8 cellular contexts compared by ENCODE assay signal in genomic region chr5:10424124-10424731, GRCh38. TPM values are rescaled to one million over a fixed set of nuclear protein-coding genes. Genes with fewer than 3 reads are reported as not detected.
A peak's percentile ranks its signal among the peaks of the same experiment; 100 is the strongest.
DNase-seq lines count a peak whose midpoint lies in the region; ATAC-seq and TF ChIP-seq lines count a peak whose summit lies in the region.

No MANE protein-coding gene starts in this region.

- in situ Hi-C loops in ACHN (cut with HindIII; ENCODE audit: low pct_ligation_motif_present, low pct_unique_long_range_greater_than_20kb, low sequenced_read_pairs), result no loop called here

- H3K79me2 ChIP-seq in MM.1S (ENCODE audit: low read length), result peaks cover 9% of the 10 kb centered on the region; the same call in 1 of the 2 replicates

- H3K27me3 Mint-ChIP-seq in stimulated activated naive CD8-positive, alpha-beta T cell treated with anti-CD3 and anti-CD28 coated beads, Interleukin-15, amount 100 ng/mL, for 72 hours, result no peaks in the 10 kb centered on the region

- intact Hi-C loops in heart right ventricle (cut with DNase I), result loop anchor here in 9 of 10 donors (1.0 to 10.0 kb wide), 4 partner anchors 137 to 142 kb away; no protein-coding TSS in a partner anchor

- H3K9ac ChIP-seq in MM.1S (ENCODE audit: low read length), result no peak overlapping the region

- H3K27me3 ChIP-seq in MM.1S (replicated peaks; ENCODE audit: insufficient read depth, low read length) (no peaks in the 10 kb centered on the region), heart right ventricle (no peaks in the 10 kb centered on the region)

- H3K4me3 Mint-ChIP-seq in stimulated activated naive CD8-positive, alpha-beta T cell treated with anti-CD3 and anti-CD28 coated beads, Interleukin-15, amount 100 ng/mL, for 72 hours, result no peak overlapping the region

- no peak overlapping the region for H3K4me3 ChIP-seq in MM.1S (ENCODE audit: low read length)
- H3K4me3 ChIP-seq in heart right ventricle, result no peak overlapping the region

- TF ChIP-seq CTCF in GM10266 (IDR thresholded peaks at IDR 0.05; ENCODE audit: control insufficient read depth, insufficient read depth, low read depth, missing control alignments) (peak; percentile 49), MM.1S (IDR thresholded peaks at IDR 0.05; ENCODE audit: low read length) (peak; percentile 22), heart right ventricle (IDR thresholded peaks at IDR 0.05) (peak in 8 of 9 donors; percentile 13 to 66 (median 60))

- no peaks in the 10 kb centered on the region for H3K9me2 ChIP-seq in MM.1S (replicated peaks; ENCODE audit: insufficient read depth, low read length)

- no peaks in the 10 kb centered on the region for H3K9me3 ChIP-seq in MM.1S (replicated peaks; ENCODE audit: insufficient read depth, low read length)
- H3K9me3 ChIP-seq in heart right ventricle, result no peaks in the 10 kb centered on the region

- no peaks in the 10 kb centered on the region for H3F3A ChIP-seq in MM.1S (ENCODE audit: insufficient read depth, low read length)

- no peaks in the 10 kb centered on the region for H3K4me1 ChIP-seq in MM.1S (ENCODE audit: low read length)
- H3K4me1 ChIP-seq in heart right ventricle, result peaks cover 0 to 24% (median 0%) of the 10 kb centered on the region in 9 donors

- H3K27ac Mint-ChIP-seq in stimulated activated naive CD8-positive, alpha-beta T cell treated with anti-CD3 and anti-CD28 coated beads, Interleukin-15, amount 100 ng/mL, for 72 hours, result no peak overlapping the region

- H3K27ac ChIP-seq in MM.1S (ENCODE audit: low read length), result no peak overlapping the region
- H3K27ac ChIP-seq in heart right ventricle, result no peak overlapping the region

- H2AFZ ChIP-seq in MM.1S (ENCODE audit: low read length), result no peak overlapping the region

- no peaks in the 10 kb centered on the region for H3K9me3 Mint-ChIP-seq in stimulated activated naive CD8-positive, alpha-beta T cell treated with anti-CD3 and anti-CD28 coated beads, Interleukin-15, amount 100 ng/mL, for 72 hours

- DNase-seq in ACHN (peak; percentile 46), GM10266 (ENCODE audit: extremely low spot score) (no peak), MM.1S (no peak), UCSD-AML1 (lab: John Stamatoyannopoulos, UW; ENCODE audit: unreplicated experiment) (peak; percentile 14), heart right ventricle (no peak)
- DNase-seq in stimulated activated naive CD8-positive, alpha-beta T cell treated with anti-CD3 and anti-CD28 coated beads, Interleukin-15, amount 100 ng/mL, for 72 hours, result peak in 1 of 2 donors; percentile 21

- 0 out of 2 replicates have a peak, but pooled peaks cover 4% of the 10 kb centered on the region for H4K20me1 ChIP-seq in MM.1S (ENCODE audit: insufficient read depth, low read length)

- 72 to 74% methylated on average over 6 of the region's 6 CpGs for WGBS in heart right ventricle, 2 donors

- H3K4me1 Mint-ChIP-seq in stimulated activated naive CD8-positive, alpha-beta T cell treated with anti-CD3 and anti-CD28 coated beads, Interleukin-15, amount 100 ng/mL, for 72 hours, result peaks cover 42% of the 10 kb centered on the region

- ATAC-seq in heart right ventricle (peak in 7 of 8 donors; percentile 28 to 78 (median 56)), GM18517 (IDR thresholded peaks at IDR 0.05; ENCODE audit: unreplicated experiment) (no peak), HG02970 (IDR thresholded peaks at IDR 0.05; ENCODE audit: low FRiP score, unreplicated experiment) (no peak)
- ATAC-seq in stimulated activated naive CD8-positive, alpha-beta T cell treated with anti-CD3 and anti-CD28 coated beads, Interleukin-15, amount 100 ng/mL, for 72 hours, result peak; percentile 59

- no peak overlapping the region for H3K4me2 ChIP-seq in MM.1S (ENCODE audit: low read depth, low read length)

- peaks cover 21% of the 10 kb centered on the region for H3K36me3 ChIP-seq in MM.1S (replicated peaks; ENCODE audit: insufficient read depth, low read length)
- H3K36me3 ChIP-seq in heart right ventricle, result peaks cover 0 to 100% (median 53%) of the 10 kb centered on the region in 9 donors

RNA-seq across cellular contexts. Expression of gene ROPN1L, which starts 17.5 kb away (rescaled TPM):
- under 1 TPM in 8 of 10 donors, not detected in 2; 0.28 to 0.83 (median 0.32) TPM for total RNA-seq in heart right ventricle
- under 1 TPM; 0.17 to 0.29 TPM for polyA plus RNA-seq in heart right ventricle

Comparison
In these comparisons a context has a peak if more than half of its experiments do, and no peak if none do; other contexts are left out.
1. DNase-seq: peak in ACHN (single experiment) and UCSD-AML1 (single experiment); none in GM10266 (single experiment), MM.1S (single experiment) and heart right ventricle (0 of 2).
2. ATAC-seq: peak in heart right ventricle (7 of 8) and stimulated activated naive CD8-positive, alpha-beta T cell treated with anti-CD3 and anti-CD28 coated beads, Interleukin-15, amount 100 ng/mL, for 72 hours (single experiment); none in GM18517 (single experiment) and HG02970 (single experiment).
3. Peak in every context shown above with its lines, with median percentiles within 50 percentile points of each other: CTCF ChIP-seq.